Comparison of ENCODE assay signal across 11 cellular contexts in the genomic region with DNA sequence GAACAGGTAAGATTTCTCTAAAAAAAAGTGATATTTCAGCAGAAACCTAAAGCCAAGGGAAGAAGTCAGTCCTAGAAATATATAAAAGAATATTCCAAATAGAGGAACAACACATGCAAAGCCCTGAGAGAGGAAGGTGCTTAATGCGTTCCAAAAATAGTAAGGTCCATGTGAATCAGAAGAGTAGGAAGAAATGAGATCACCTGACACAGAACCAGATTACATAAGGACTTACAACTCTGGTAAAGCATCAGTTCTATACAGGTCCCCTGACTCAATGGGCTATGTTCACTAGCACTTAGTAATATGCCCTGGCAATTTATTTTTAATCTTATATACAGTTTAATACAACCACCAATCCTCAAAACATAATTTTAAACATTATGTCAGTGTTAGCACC.
"Had no signal": no experiment of that assay in that cellular context is flagged by ENCODE, and none has a peak within 500 bp of the region (broad histone marks: within the 10 kb centered on the region; RNA-seq: fewer than 3 reads in every experiment).

No MANE protein-coding gene starts in this region.

- H3K27me3 ChIP-seq: dorsolateral prefrontal cortex, neutrophil had no signal

- DNase-seq: cortex of kidney; dorsolateral prefrontal cortex; effector CD8-positive, alpha-beta T cell; immature natural killer cell; naive thymus-derived CD8-positive, alpha-beta T cell; stimulated activated CD4-positive, alpha-beta T cell treated with anti-CD3 and anti-CD28 coated beads, Interleukin-2, amount 100 ng/mL, for 48 hours; stimulated activated naive CD4-positive, alpha-beta T cell treated with Interleukin-2 at 50 U/mL for 16 hours; trophoblast cell had no signal

- H3K9me3 ChIP-seq: neutrophil had no signal

- H3K27ac ChIP-seq: dorsolateral prefrontal cortex, neutrophil had no signal

- ATAC-seq: esophagus mucosa; naive thymus-derived CD8-positive, alpha-beta T cell had no signal

- H3K4me3 ChIP-seq: dorsolateral prefrontal cortex, smooth muscle cell had no signal
